Comparison of ENCODE assay signal across 23 cellular contexts in the genomic region with DNA sequence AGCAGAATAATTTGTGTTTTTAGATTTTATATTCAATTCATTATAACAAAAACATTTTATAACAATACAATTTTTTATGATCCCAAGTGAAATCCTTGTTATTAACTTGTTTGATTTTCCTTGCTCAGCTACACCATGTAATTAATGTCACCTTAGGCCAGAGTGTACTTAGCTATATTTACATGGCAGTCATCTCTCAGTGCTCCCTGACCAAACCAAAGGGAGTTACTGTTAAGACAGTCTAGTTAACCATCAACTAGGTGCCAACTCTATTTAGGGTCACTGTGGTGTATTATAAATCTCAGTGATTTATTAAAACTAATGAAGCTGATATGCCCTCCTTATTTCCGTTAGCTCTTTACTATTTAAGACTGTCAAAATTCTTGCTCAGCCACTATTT. TPM values are rescaled to one million over a fixed set of nuclear protein-coding genes. Genes with fewer than 3 reads are reported as not detected.
"Had no signal": no experiment of that assay in that cellular context is flagged by ENCODE, and none has a peak within 500 bp of the region (broad histone marks: within the 10 kb centered on the region; RNA-seq: fewer than 3 reads in every experiment).

No MANE protein-coding gene starts in this region.

- H3K4me1 ChIP-seq: ascending aorta, breast epithelium, right atrium auricular region, tibial nerve, vagina had no signal

- H3K9me3 ChIP-seq: ascending aorta, breast epithelium, right atrium auricular region, vagina had no signal

- H3K27me3 ChIP-seq: ascending aorta, breast epithelium, right atrium auricular region, tibial nerve, vagina had no signal

- H3K36me3 ChIP-seq: ascending aorta, breast epithelium, left ventricle myocardium inferior, right atrium auricular region, vagina had no signal

- H3K4me3 ChIP-seq: ascending aorta, breast epithelium, left ventricle myocardium inferior, right atrium auricular region, skin epidermis, tibial nerve, vagina had no signal

- H3K27ac ChIP-seq: ascending aorta, breast epithelium, left ventricle myocardium inferior, right atrium auricular region, skin epidermis, tibial nerve, vagina had no signal

- ATAC-seq: activated CD4-positive, CD25-positive, alpha-beta regulatory T cell treated with anti-CD3 and anti-CD28 coated beads, Interleukin-2, amount 50 U/mL, for 24 hours; natural killer cell had no signal

- DNase-seq: activated CD4-positive, alpha-beta T cell treated with anti-CD3 and anti-CD28 coated beads, Interleukin-2, amount 50 U/mL, for 4 hours; activated naive CD4-positive, alpha-beta T cell treated with anti-CD3 and anti-CD28 coated beads, Interleukin-2, amount 10 ng/mL, durations not matched to agents 7 days and 5 days; activated T-cell treated with anti-CD3 and anti-CD28 coated beads for 4 hours; cerebellar nuclear complex; effector memory CD4-positive, alpha-beta T cell; foreskin fibroblast; glutamatergic neuron; left ventricle myocardium inferior; natural killer cell; posterior cingulate gyrus; stimulated activated CD4-positive, alpha-beta T cell treated with anti-CD3 and anti-CD28 coated beads, Interleukin-4, amount 100 ng/mL, for 4 hours; stimulated activated CD8-positive, alpha-beta memory T cell treated with anti-CD3 and anti-CD28 coated beads, Interleukin-4, amount 100 ng/mL, for 48 hours; stimulated activated naive CD4-positive, alpha-beta T cell treated with Interleukin-2 at 50 U/mL for 16 hours; substantia nigra had no signal

RNA-seq across cellular contexts. Expression of gene CCDC158, which starts 44.4 kb away (rescaled TPM):
- total RNA-seq: activated T-helper 2 cell treated with anti-CD3 and anti-CD28 coated beads, Interferon-gamma antibody, Interleukin-2, Interleukin-4, amounts not matched to agents 10 μg/mL and 5 μg/mL and 100 μg/mL, durations not matched to agents 14 hours and 24 hours and 36 hours; natural killer cell; T-helper 2 cell treated with Interferon-gamma antibody and Interleukin-4, amounts not matched to agents 100 ng/mL and 5 ng/mL, for 36 hours; vagina had no signal

RNA-seq across cellular contexts. Expression of gene SHROOM3, which starts 58.5 kb away (rescaled TPM):
- total RNA-seq: activated T-helper 2 cell treated with anti-CD3 and anti-CD28 coated beads, Interferon-gamma antibody, Interleukin-2, Interleukin-4, amounts not matched to agents 10 μg/mL and 5 μg/mL and 100 μg/mL, durations not matched to agents 14 hours and 24 hours and 36 hours; T-helper 2 cell treated with Interferon-gamma antibody and Interleukin-4, amounts not matched to agents 100 ng/mL and 5 ng/mL, for 36 hours had no signal
